Comparison of ENCODE assay signal across 29 cellular contexts in genomic region chr2:239238381-239238780, GRCh38.
DNase-seq lines count a peak whose midpoint lies in the region; ATAC-seq and TF ChIP-seq lines count a peak whose summit lies in the region.
"Had no signal": no experiment of that assay in that cellular context is flagged by ENCODE, and none has a peak within 500 bp of the region (broad histone marks: within the 10 kb centered on the region; RNA-seq: fewer than 3 reads in every experiment).

No MANE protein-coding gene starts in this region.

- H3K9me3 Mint-ChIP-seq in stimulated activated naive B cell treated with anti-CD40 and anti-IgM and Interleukin-4, amounts not matched to agents 10 μg/mL and 1 μg/mL and 100 μg/mL, for 72 hours = no peaks in the 10 kb centered on the region
- H3K9me3 Mint-ChIP-seq in H9 = no peaks in the 10 kb centered on the region
- H3K9me3 Mint-ChIP-seq: activated B cell treated with CpG ODN at 0.5 μM for 24 hours; activated CD4-positive, alpha-beta T cell treated with anti-CD3 and anti-CD28 coated beads, Interleukin-2, amount 10 ng/mL, durations not matched to agents 7 days and 5 days; activated T-cell treated with anti-CD3 and anti-CD28 coated beads, Interleukin-2, amount 50 U/mL, for 72 hours; CD4-positive, alpha-beta T cell; dendritic cell treated with granulocyte-macrophage colony-stimulating factor and Interleukin-4, amounts not matched to agents 40 ng/mL and 50 ng/mL, for 4 days; stimulated activated naive CD8-positive, alpha-beta T cell treated with anti-CD3 and anti-CD28 coated beads, Interleukin-15, amount 100 ng/mL, for 72 hours; type B pancreatic cell had no signal

- H3K4me3 Mint-ChIP-seq in stimulated activated naive B cell treated with anti-CD40 and anti-IgM and Interleukin-4, amounts not matched to agents 10 μg/mL and 1 μg/mL and 100 μg/mL, for 72 hours = no peak overlapping the region
- H3K4me3 Mint-ChIP-seq in H9 = no peak overlapping the region
- H3K4me3 Mint-ChIP-seq: activated B cell treated with CpG ODN at 0.5 μM for 24 hours; activated CD4-positive, alpha-beta T cell treated with anti-CD3 and anti-CD28 coated beads, Interleukin-2, amount 10 ng/mL, durations not matched to agents 7 days and 5 days; activated T-cell treated with anti-CD3 and anti-CD28 coated beads, Interleukin-2, amount 50 U/mL, for 72 hours; CD4-positive, alpha-beta T cell; dendritic cell treated with granulocyte-macrophage colony-stimulating factor and Interleukin-4, amounts not matched to agents 40 ng/mL and 50 ng/mL, for 4 days; stimulated activated naive CD8-positive, alpha-beta T cell treated with anti-CD3 and anti-CD28 coated beads, Interleukin-15, amount 100 ng/mL, for 72 hours; type B pancreatic cell had no signal

- peaks cover 2 to 7% of the 10 kb centered on the region in 2 donors for H3K36me3 Mint-ChIP-seq in stimulated activated naive B cell treated with anti-CD40 and anti-IgM and Interleukin-4, amounts not matched to agents 10 μg/mL and 1 μg/mL and 100 μg/mL, for 72 hours
- no peaks in the 10 kb centered on the region; a peak in 1 of 7 replicates for H3K36me3 Mint-ChIP-seq in H9 (ENCODE audit: insufficient read depth in 1 of 3, low read depth in 3 of 3)
- H3K36me3 Mint-ChIP-seq: type B pancreatic cell had no signal

- intact Hi-C loops in left ventricle myocardium inferior (cut with micrococcal nuclease) (no loop called here), left cardiac atrium (cut with DNase I) (no loop called here), dorsolateral prefrontal cortex (cut with DNase I) (no loop called here)

- no peak overlapping the region for H2AK5ac ChIP-seq in H9 (ENCODE audit: insufficient read length, low read length)

- peaks cover 21 to 39% of the 10 kb centered on the region in 2 donors for H3K4me1 Mint-ChIP-seq in stimulated activated naive B cell treated with anti-CD40 and anti-IgM and Interleukin-4, amounts not matched to agents 10 μg/mL and 1 μg/mL and 100 μg/mL, for 72 hours
- H3K4me1 Mint-ChIP-seq in H9 = peaks cover 21 to 25% of the 10 kb centered on the region in 2 experiments

- no peak for ATAC-seq in left cardiac atrium
- ATAC-seq in stimulated activated naive B cell treated with anti-CD40 and anti-IgM and Interleukin-4, amounts not matched to agents 10 μg/mL and 1 μg/mL and 100 μg/mL, for 72 hours (replicated peaks) = no peak
- ATAC-seq: activated T-cell treated with anti-CD3 and anti-CD28 coated beads, Interleukin-2, amount 50 U/mL, for 72 hours; foreskin keratinocyte; GM12878; K562; naive thymus-derived CD8-positive, alpha-beta T cell; stimulated activated naive CD8-positive, alpha-beta T cell treated with anti-CD3 and anti-CD28 coated beads, Interleukin-15, amount 100 ng/mL, for 72 hours had no signal

- peak overlapping the region; percentile 90 for H3K27ac ChIP-seq in left ventricle myocardium inferior (replicated peaks)
- H3K27ac ChIP-seq in dorsolateral prefrontal cortex = peak overlapping the region in 47 of 59 donors; percentile 3 to 99 (median 94)
- peak overlapping the region; percentile 79 for H3K27ac ChIP-seq in rectal smooth muscle tissue (ENCODE audit: low read depth, low read length)
- H3K27ac ChIP-seq in H9 (ENCODE audit: insufficient read length, low read depth, low read length) = no peak overlapping the region
- H3K27ac ChIP-seq: foreskin keratinocyte had no signal

- H2BK15ac ChIP-seq in H9 (ENCODE audit: low read depth, low read length) = no peak overlapping the region

- H3K36me3 ChIP-seq in left ventricle myocardium inferior (no peaks in the 10 kb centered on the region), rectal smooth muscle tissue (ENCODE audit: control insufficient read depth, insufficient read depth, low read length) (peaks cover 4% of the 10 kb centered on the region)

- no peak overlapping the region for H3K4me2 ChIP-seq in H9 (ENCODE audit: insufficient read depth, insufficient read length, low read length)

- no peaks in the 10 kb centered on the region for H3K79me1 ChIP-seq in H9 (ENCODE audit: insufficient read depth, low read depth, low read length, poor library complexity, severe bottlenecking)

- H3K9ac ChIP-seq in rectal smooth muscle tissue (ENCODE audit: low read length) (no peak overlapping the region), H9 (ENCODE audit: extremely low read depth, insufficient read length, low read length) (no peak overlapping the region)

- H3K14ac ChIP-seq in H9 (ENCODE audit: insufficient read depth, low read length) = no peak overlapping the region

- H3K9me3 ChIP-seq in left ventricle myocardium inferior (replicated peaks) (no peaks in the 10 kb centered on the region), H9 (ENCODE audit: control insufficient read depth, low read depth, low read length) (no peaks in the 10 kb centered on the region)

- DNase-seq in left ventricle myocardium inferior (no peak), left cardiac atrium (no peak), dorsolateral prefrontal cortex (peak in 2 of 10 donors; percentile 9 to 15), ureter (ENCODE audit: low spot score) (peak; percentile 36), H9 (no peak), COLO668 (lab: John Stamatoyannopoulos, UW; ENCODE audit: unreplicated experiment) (no peak)
- DNase-seq in stimulated activated naive B cell treated with anti-CD40 and anti-IgM and Interleukin-4, amounts not matched to agents 10 μg/mL and 1 μg/mL and 100 μg/mL, for 72 hours = no peak
- DNase-seq: activated B cell treated with CpG ODN at 0.5 μM for 24 hours; activated CD4-positive, alpha-beta T cell treated with anti-CD3 and anti-CD28 coated beads, Interleukin-2, amount 10 ng/mL, durations not matched to agents 7 days and 5 days; activated naive CD4-positive, alpha-beta T cell; activated T-cell treated with anti-CD3 and anti-CD28 coated beads, Interleukin-2, amount 50 U/mL, for 72 hours; CD4-positive, alpha-beta T cell; central memory CD4-positive, alpha-beta T cell; DMS 273 treated with DMSO at 0.1 percent for 48 hours; EL; foreskin keratinocyte; NCI-H1092 treated with DMSO at 0.1 percent for 48 hours; NCI-H1694 treated with DMSO at 0.1 percent for 48 hours; NCI-H2171 treated with DMSO at 0.1 percent for 48 hours; NCI-H510A treated with DMSO at 0.1 percent for 48 hours; stimulated activated CD4-positive, alpha-beta T cell treated with anti-CD3 and anti-CD28 coated beads, Interleukin-2, amount 100 ng/mL, for 24 hours; stimulated activated naive CD8-positive, alpha-beta T cell treated with anti-CD3 and anti-CD28 coated beads, Interleukin-15, amount 100 ng/mL, for 72 hours; T-helper 1 cell had no signal

- H3K27me3 Mint-ChIP-seq in stimulated activated naive B cell treated with anti-CD40 and anti-IgM and Interleukin-4, amounts not matched to agents 10 μg/mL and 1 μg/mL and 100 μg/mL, for 72 hours = peaks cover 0 to 14% of the 10 kb centered on the region in 2 donors
- H3K27me3 Mint-ChIP-seq in H9 (ENCODE audit: low read depth) = peaks cover 1% of the 10 kb centered on the region; the same call in 1 of the 2 replicates
- H3K27me3 Mint-ChIP-seq: activated B cell treated with CpG ODN at 0.5 μM for 24 hours; activated CD4-positive, alpha-beta T cell treated with anti-CD3 and anti-CD28 coated beads, Interleukin-2, amount 10 ng/mL, durations not matched to agents 7 days and 5 days; CD4-positive, alpha-beta T cell; dendritic cell treated with granulocyte-macrophage colony-stimulating factor and Interleukin-4, amounts not matched to agents 40 ng/mL and 50 ng/mL, for 4 days; naive thymus-derived CD8-positive, alpha-beta T cell; stimulated activated naive CD8-positive, alpha-beta T cell treated with anti-CD3 and anti-CD28 coated beads, Interleukin-15, amount 100 ng/mL, for 72 hours; type B pancreatic cell had no signal

- H4K5ac ChIP-seq in H9 (ENCODE audit: insufficient read length, low read depth, low read length) = no peak overlapping the region

- H3K27ac Mint-ChIP-seq in stimulated activated naive B cell treated with anti-CD40 and anti-IgM and Interleukin-4, amounts not matched to agents 10 μg/mL and 1 μg/mL and 100 μg/mL, for 72 hours = no peak overlapping the region
- no peak overlapping the region; a peak in 2 of 7 replicates for H3K27ac Mint-ChIP-seq in H9
- H3K27ac Mint-ChIP-seq: activated B cell treated with CpG ODN at 0.5 μM for 24 hours; activated CD4-positive, alpha-beta T cell treated with anti-CD3 and anti-CD28 coated beads, Interleukin-2, amount 10 ng/mL, durations not matched to agents 7 days and 5 days; activated T-cell treated with anti-CD3 and anti-CD28 coated beads, Interleukin-2, amount 50 U/mL, for 72 hours; CD4-positive, alpha-beta T cell; stimulated activated naive CD8-positive, alpha-beta T cell treated with anti-CD3 and anti-CD28 coated beads, Interleukin-15, amount 100 ng/mL, for 72 hours; type B pancreatic cell had no signal

- no peak overlapping the region for H3K4me3 ChIP-seq in left ventricle myocardium inferior
- no peak overlapping the region for H3K4me3 ChIP-seq in dorsolateral prefrontal cortex
- no peak overlapping the region for H3K4me3 ChIP-seq in rectal smooth muscle tissue (ENCODE audit: low read length)
- H3K4me3 ChIP-seq: GM12878, K562 had no signal

- H3K4me1 ChIP-seq in left ventricle myocardium inferior (peaks cover 40% of the 10 kb centered on the region), rectal smooth muscle tissue (ENCODE audit: control insufficient read depth, insufficient read depth, low read length) (peaks cover 33% of the 10 kb centered on the region), H9 (ENCODE audit: insufficient read depth, low read length) (no peaks in the 10 kb centered on the region)
- H3K4me1 ChIP-seq: foreskin keratinocyte had no signal

- no peaks in the 10 kb centered on the region for H3K23me2 ChIP-seq in H9 (ENCODE audit: insufficient read length, low read depth, low read length, poor library complexity, severe bottlenecking)

- H3T11ph ChIP-seq in H9 (ENCODE audit: low read length) = no peak overlapping the region

- no peaks in the 10 kb centered on the region for H3K27me3 ChIP-seq in left ventricle myocardium inferior (ENCODE audit: low read depth)
- no peaks in the 10 kb centered on the region for H3K27me3 ChIP-seq in dorsolateral prefrontal cortex
- no peaks in the 10 kb centered on the region for H3K27me3 ChIP-seq in rectal smooth muscle tissue (ENCODE audit: control insufficient read depth, insufficient read depth, low read length)
- H3K27me3 ChIP-seq in H9 (ENCODE audit: insufficient read depth, low read length) = no peaks in the 10 kb centered on the region
- H3K27me3 ChIP-seq: foreskin keratinocyte had no signal

- H2BK5ac ChIP-seq in H9 (ENCODE audit: insufficient read length, low read length) = no peak overlapping the region

- H4K20me1 ChIP-seq in H9 (ENCODE audit: control insufficient read depth, insufficient read depth, insufficient read length) = peaks cover 3% of the 10 kb centered on the region

- H3K23ac ChIP-seq in H9 (ENCODE audit: insufficient read length, low read depth, low read length) = no peak overlapping the region

- TF ChIP-seq CTCF in left ventricle myocardium inferior (IDR thresholded peaks at IDR 0.05; ENCODE audit: borderline replicate concordance) (no peak), dorsolateral prefrontal cortex (IDR thresholded peaks at IDR 0.05 in 54 of 56, conservative IDR thresholded peaks at IDR 0.05 in 2 of 56; ENCODE audit: low read depth in 1 of 56, partially characterized antibody in 56 of 56) (no peak), H9 (conservative IDR thresholded peaks at IDR 0.05) (no peak)

- H2BK20ac ChIP-seq in H9 (ENCODE audit: low read depth, low read length, poor library complexity, severe bottlenecking) = no peak overlapping the region

- H3K79me2 ChIP-seq in H9 (ENCODE audit: insufficient read depth, low read length) = no peaks in the 10 kb centered on the region; the same call in 1 of the 2 replicates

- H4K91ac ChIP-seq in H9 (ENCODE audit: insufficient read length, low read depth, low read length) = no peak overlapping the region

- H2BK120ac ChIP-seq in H9 (ENCODE audit: low read depth, low read length, poor library complexity, severe bottlenecking) = no peak overlapping the region

- no CpG with 5 or more reads among the region's 5 CpGs for WGBS in H9 (ENCODE audit: extremely low coverage, insufficient read length, low lambda C conversion rate)

- no peak overlapping the region for H3K18ac ChIP-seq in H9 (ENCODE audit: insufficient read length, low read depth, low read length)

- H3K56ac ChIP-seq in H9 (ENCODE audit: insufficient read length, low read depth, low read length) = no peak overlapping the region

- H4K8ac ChIP-seq in H9 (replicated peaks; ENCODE audit: insufficient read length, low read depth, low read length) = no peak overlapping the region

- H2BK12ac ChIP-seq in H9 (ENCODE audit: insufficient read length, low read depth, low read length) = no peak overlapping the region

- no peak overlapping the region for H2AFZ ChIP-seq in H9 (ENCODE audit: low read length)

- H3K4ac ChIP-seq in H9 (ENCODE audit: low read depth, low read length) = no peak overlapping the region
